Comparison of ENCODE assay signal across 16 cellular contexts in the genomic region with DNA sequence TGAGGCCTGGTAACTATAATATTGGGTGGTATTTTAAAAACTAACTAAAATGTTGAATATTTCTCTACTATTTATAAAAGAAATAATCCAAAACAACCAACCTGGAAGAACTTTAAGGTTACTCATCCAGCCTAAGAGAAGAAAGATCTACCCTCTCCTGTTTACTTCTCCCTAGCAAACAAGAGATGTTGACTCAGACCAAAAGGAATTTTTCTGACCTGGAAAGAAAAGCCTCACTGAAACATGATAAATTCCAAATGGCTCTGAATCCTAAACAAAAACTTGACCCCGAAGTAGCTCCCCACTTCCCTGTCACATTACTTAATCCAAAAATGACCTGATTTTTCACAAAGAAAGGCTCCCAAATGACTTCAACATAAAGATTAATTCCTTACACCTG.
DNase-seq lines count a peak whose midpoint lies in the region; ATAC-seq and TF ChIP-seq lines count a peak whose summit lies in the region.
"Had no signal": no experiment of that assay in that cellular context is flagged by ENCODE, and none has a peak within 500 bp of the region (broad histone marks: within the 10 kb centered on the region; RNA-seq: fewer than 3 reads in every experiment).

No MANE protein-coding gene starts in this region.

- TF ChIP-seq CTCF in SK-N-SH (IDR thresholded peaks at IDR 0.05) (no peak), fibroblast of the aortic adventitia (IDR thresholded peaks at IDR 0.05; ENCODE audit: insufficient read depth, low read length) (no peak), smooth muscle cell (IDR thresholded peaks at IDR 0.05; ENCODE audit: borderline replicate concordance, insufficient read depth, poor library complexity, severe bottlenecking) (no peak)

- WGBS in SK-N-SH (ENCODE audit: low lambda C conversion rate) = 28% methylated on average over 1 of the region's 1 CpG
- 63% methylated on average over 1 of the region's 1 CpG for WGBS in smooth muscle cell (ENCODE audit: low lambda C conversion rate)

- H3K9me2 ChIP-seq in SK-N-SH = no peaks in the 10 kb centered on the region

- H3K79me2 ChIP-seq in SK-N-SH (ENCODE audit: insufficient read depth) (peaks cover 85% of the 10 kb centered on the region), smooth muscle cell (ENCODE audit: low read depth) (peaks cover 50% of the 10 kb centered on the region)

- no peak for ATAC-seq in GM21381 (IDR thresholded peaks at IDR 0.05; ENCODE audit: unreplicated experiment)
- no peak for ATAC-seq in left colon
- ATAC-seq: gastroesophageal sphincter, sciatic nerve, T-helper 17 cell had no signal

- no peaks in the 10 kb centered on the region for H3K27me3 ChIP-seq in SK-N-SH (ENCODE audit: insufficient read depth)
- no peaks in the 10 kb centered on the region for H3K27me3 ChIP-seq in smooth muscle cell (ENCODE audit: low read depth)
- H3K27me3 ChIP-seq: gastroesophageal sphincter had no signal

- peaks cover 5 to 9% of the 10 kb centered on the region in 2 experiments; a peak in 3 of 4 replicates for H3K4me1 ChIP-seq in SK-N-SH (ENCODE audit: control insufficient read depth in 1 of 2, insufficient read depth in 2 of 2, low read depth in 1 of 2, low read length in 1 of 2)
- no peaks in the 10 kb centered on the region for H3K4me1 ChIP-seq in smooth muscle cell (ENCODE audit: low read depth)

- TF ChIP-seq RAD21 in SK-N-SH (IDR thresholded peaks at IDR 0.05; ENCODE audit: low read length) = no peak

- H3K4me2 ChIP-seq in SK-N-SH = no peak overlapping the region
- H3K4me2 ChIP-seq in smooth muscle cell = peak overlapping the region; percentile 40

- peaks cover 15% of the 10 kb centered on the region for H3F3A ChIP-seq in SK-N-SH (replicated peaks; ENCODE audit: insufficient read depth)
- H3F3A ChIP-seq in smooth muscle cell (ENCODE audit: low read depth) = no peaks in the 10 kb centered on the region

- H3K4me3 ChIP-seq in SK-N-SH (ENCODE audit: low read depth in 2 of 2, low read length in 1 of 2) (no peak overlapping the region), fibroblast of the aortic adventitia (ENCODE audit: low read depth, low read length) (no peak overlapping the region), smooth muscle cell (no peak overlapping the region)
- H3K4me3 ChIP-seq: gastroesophageal sphincter had no signal

- DNase-seq in HCEC 1CT (peak; percentile 71), SK-N-SH (no peak), fibroblast of the aortic adventitia (ENCODE audit: low read depth) (peak; percentile 39), smooth muscle cell (lab: John Stamatoyannopoulos, UW; ENCODE audit: unreplicated experiment) (no peak), left colon (no peak)
- DNase-seq in activated effector memory CD4-positive, alpha-beta T cell treated with Interleukin-2 at 50 U/mL for 16 hours = no peak
- DNase-seq: activated effector memory CD4-positive, alpha-beta T cell treated with anti-CD3 and anti-CD28 coated beads, Interleukin-2, amount 50 U/mL, for 16 hours; CD4-positive, CD25-positive, alpha-beta regulatory T cell; H9; NCI-H748 treated with DMSO at 0.1 percent for 48 hours; stimulated activated CD4-positive, alpha-beta T cell treated with anti-CD3 and anti-CD28 coated beads, Interleukin-4, amount 100 ng/mL, for 1 hour; stimulated activated CD8-positive, alpha-beta memory T cell treated with anti-CD3 and anti-CD28 coated beads, Interleukin-4, amount 100 ng/mL, for 48 hours; T-helper 17 cell had no signal

- no peaks in the 10 kb centered on the region for H3K9me3 ChIP-seq in SK-N-SH
- H3K9me3 ChIP-seq in smooth muscle cell (replicated peaks; ENCODE audit: low read depth) = no peaks in the 10 kb centered on the region
- H3K9me3 ChIP-seq: gastroesophageal sphincter had no signal

- POLR2A ChIA-PET in SK-N-SH (lab: Yijun Ruan, JAX) = no interaction called here

- H3K9ac ChIP-seq in SK-N-SH (no peak overlapping the region), smooth muscle cell (ENCODE audit: low read depth) (peak overlapping the region; percentile 11)

- TF ChIP-seq EP300 in SK-N-SH (IDR thresholded peaks at IDR 0.05; ENCODE audit: borderline replicate concordance in 1 of 2, low read depth in 1 of 2, low read length in 1 of 2) = 0 out of 4 replicates have a peak, but pooled peaks of 1 of the 2 experiments have one; percentile 20

- H3K27ac ChIP-seq in SK-N-SH (ENCODE audit: low read depth in 2 of 2, low read length in 1 of 2) = no peak overlapping the region
- H3K27ac ChIP-seq in smooth muscle cell (ENCODE audit: low read depth) = peak overlapping the region; percentile 38

- intact Hi-C loops in left colon (cut with DNase I, micrococcal nuclease) = no loop called here

- H3K36me3 ChIP-seq in SK-N-SH (replicated peaks in 1 of 2; ENCODE audit: control insufficient read depth in 1 of 2, insufficient read depth in 2 of 2, low read length in 1 of 2) = no peaks in the 10 kb centered on the region
- H3K36me3 ChIP-seq in smooth muscle cell (ENCODE audit: low read depth) = no peaks in the 10 kb centered on the region
- H3K36me3 ChIP-seq: gastroesophageal sphincter had no signal

- no peak overlapping the region for H2AFZ ChIP-seq in SK-N-SH (ENCODE audit: low read depth)
- H2AFZ ChIP-seq in smooth muscle cell (ENCODE audit: low read depth) = no peak overlapping the region

- CTCF ChIA-PET in SK-N-SH (lab: Yijun Ruan, JAX) = interaction anchor here (3.9 kb wide), 1 partner anchor 10 kb away, joined by 23 read pairs; no protein-coding TSS in a partner anchor

- H4K20me1 ChIP-seq in SK-N-SH (ENCODE audit: insufficient read depth) = peaks cover 13% of the 10 kb centered on the region; the same call in 1 of the 2 replicates
- peaks cover 66% of the 10 kb centered on the region for H4K20me1 ChIP-seq in smooth muscle cell (ENCODE audit: low read depth)

TF ChIP-seq in SK-N-SH, 30 proteins besides CTCF, POLR2A, EP300 and RAD21:
- TF ChIP-seq TEAD4 (IDR thresholded peaks at IDR 0.05; ENCODE audit: borderline replicate concordance, insufficient read depth) (peak; percentile 48; the same call in 1 of the 2 replicates), MXI1 (IDR thresholded peaks at IDR 0.05; ENCODE audit: low read depth, low read length) (no peak), TCF12 (IDR thresholded peaks at IDR 0.05) (peak; percentile 74), JUND (IDR thresholded peaks at IDR 0.05) (peak; percentile 40; the same call in 1 of the 2 replicates), MEF2A (IDR thresholded peaks at IDR 0.05; ENCODE audit: borderline replicate concordance, low read depth) (no peak), TAF1 (IDR thresholded peaks at IDR 0.05; ENCODE audit: borderline replicate concordance, low read depth, low read length) (no peak), SIN3A (IDR thresholded peaks at IDR 0.05; ENCODE audit: borderline replicate concordance, low read depth, low read length) (no peak), RXRA (IDR thresholded peaks at IDR 0.05; ENCODE audit: borderline replicate concordance, low read depth) (peak; percentile 53; the same call in 1 of the 2 replicates), FOSL2 (IDR thresholded peaks at IDR 0.05; ENCODE audit: borderline replicate concordance, low read depth) (peak; percentile 45; the same call in 1 of the 2 replicates)
- TF ChIP-seq, protein P1, sequence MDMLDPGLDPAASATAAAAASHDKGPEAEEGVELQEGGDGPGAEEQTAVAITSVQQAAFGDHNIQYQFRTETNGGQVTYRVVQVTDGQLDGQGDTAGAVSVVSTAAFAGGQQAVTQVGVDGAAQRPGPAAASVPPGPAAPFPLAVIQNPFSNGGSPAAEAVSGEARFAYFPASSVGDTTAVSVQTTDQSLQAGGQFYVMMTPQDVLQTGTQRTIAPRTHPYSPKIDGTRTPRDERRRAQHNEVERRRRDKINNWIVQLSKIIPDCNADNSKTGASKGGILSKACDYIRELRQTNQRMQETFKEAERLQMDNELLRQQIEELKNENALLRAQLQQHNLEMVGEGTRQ (IDR thresholded peaks at IDR 0.05; ENCODE audit: borderline replicate concordance, low read depth, low read length) = no peak
- TF ChIP-seq, protein P2, sequence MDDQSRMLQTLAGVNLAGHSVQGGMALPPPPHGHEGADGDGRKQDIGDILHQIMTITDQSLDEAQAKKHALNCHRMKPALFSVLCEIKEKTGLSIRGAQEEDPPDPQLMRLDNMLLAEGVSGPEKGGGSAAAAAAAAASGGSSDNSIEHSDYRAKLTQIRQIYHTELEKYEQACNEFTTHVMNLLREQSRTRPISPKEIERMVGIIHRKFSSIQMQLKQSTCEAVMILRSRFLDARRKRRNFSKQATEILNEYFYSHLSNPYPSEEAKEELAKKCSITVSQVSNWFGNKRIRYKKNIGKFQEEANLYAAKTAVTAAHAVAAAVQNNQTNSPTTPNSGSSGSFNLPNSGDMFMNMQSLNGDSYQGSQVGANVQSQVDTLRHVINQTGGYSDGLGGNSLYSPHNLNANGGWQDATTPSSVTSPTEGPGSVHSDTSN (IDR thresholded peaks at IDR 0.05) = peak; percentile 35; the same call in 1 of the 2 replicates
- TF ChIP-seq, protein P3, sequence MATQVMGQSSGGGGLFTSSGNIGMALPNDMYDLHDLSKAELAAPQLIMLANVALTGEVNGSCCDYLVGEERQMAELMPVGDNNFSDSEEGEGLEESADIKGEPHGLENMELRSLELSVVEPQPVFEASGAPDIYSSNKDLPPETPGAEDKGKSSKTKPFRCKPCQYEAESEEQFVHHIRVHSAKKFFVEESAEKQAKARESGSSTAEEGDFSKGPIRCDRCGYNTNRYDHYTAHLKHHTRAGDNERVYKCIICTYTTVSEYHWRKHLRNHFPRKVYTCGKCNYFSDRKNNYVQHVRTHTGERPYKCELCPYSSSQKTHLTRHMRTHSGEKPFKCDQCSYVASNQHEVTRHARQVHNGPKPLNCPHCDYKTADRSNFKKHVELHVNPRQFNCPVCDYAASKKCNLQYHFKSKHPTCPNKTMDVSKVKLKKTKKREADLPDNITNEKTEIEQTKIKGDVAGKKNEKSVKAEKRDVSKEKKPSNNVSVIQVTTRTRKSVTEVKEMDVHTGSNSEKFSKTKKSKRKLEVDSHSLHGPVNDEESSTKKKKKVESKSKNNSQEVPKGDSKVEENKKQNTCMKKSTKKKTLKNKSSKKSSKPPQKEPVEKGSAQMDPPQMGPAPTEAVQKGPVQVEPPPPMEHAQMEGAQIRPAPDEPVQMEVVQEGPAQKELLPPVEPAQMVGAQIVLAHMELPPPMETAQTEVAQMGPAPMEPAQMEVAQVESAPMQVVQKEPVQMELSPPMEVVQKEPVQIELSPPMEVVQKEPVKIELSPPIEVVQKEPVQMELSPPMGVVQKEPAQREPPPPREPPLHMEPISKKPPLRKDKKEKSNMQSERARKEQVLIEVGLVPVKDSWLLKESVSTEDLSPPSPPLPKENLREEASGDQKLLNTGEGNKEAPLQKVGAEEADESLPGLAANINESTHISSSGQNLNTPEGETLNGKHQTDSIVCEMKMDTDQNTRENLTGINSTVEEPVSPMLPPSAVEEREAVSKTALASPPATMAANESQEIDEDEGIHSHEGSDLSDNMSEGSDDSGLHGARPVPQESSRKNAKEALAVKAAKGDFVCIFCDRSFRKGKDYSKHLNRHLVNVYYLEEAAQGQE (IDR thresholded peaks at IDR 0.05; ENCODE audit: low read depth, low read length) = no peak

Comparison
In these comparisons a context has a peak if more than half of its experiments do, and no peak if none do; other contexts are left out.
1. DNase-seq: peak in HCEC 1CT (single experiment) and fibroblast of the aortic adventitia (single experiment); none in SK-N-SH (single experiment), smooth muscle cell (single experiment), left colon (0 of 2) and activated effector memory CD4-positive, alpha-beta T cell treated with Interleukin-2 at 50 U/mL for 16 hours (single experiment).